In genomic region chr11:2190670-2191471, GRCh38 we compare ENCODE assay signal across 17 cellular contexts. TPM values are rescaled to one million over a fixed set of nuclear protein-coding genes. Genes with fewer than 3 reads are reported as not detected.
DNase-seq lines count a peak whose midpoint lies in the region; ATAC-seq and TF ChIP-seq lines count a peak whose summit lies in the region.
"Had no signal": no experiment of that assay in that cellular context is flagged by ENCODE, and none has a peak within 500 bp of the region (broad histone marks: within the 10 kb centered on the region; RNA-seq: fewer than 3 reads in every experiment).

No MANE protein-coding gene starts in this region.

- H3K9ac ChIP-seq in endocrine pancreas (ENCODE audit: control insufficient read depth, insufficient read depth, low read length) = peak overlapping the region; percentile 52

- CTCF ChIA-PET in activated CD4-positive, alpha-beta T cell treated with anti-CD3 and anti-CD28 coated beads, Interleukin-2, amount 10 ng/mL, durations not matched to agents 7 days and 5 days (lab: Charles Lee) = no interaction called here

- POLR2A ChIA-PET in activated CD4-positive, alpha-beta T cell treated with anti-CD3 and anti-CD28 coated beads, Interleukin-2, amount 10 ng/mL, durations not matched to agents 7 days and 5 days (lab: Charles Lee) = no interaction called here

- no peak for TF ChIP-seq CTCF in right atrium auricular region (IDR thresholded peaks at IDR 0.05)
- no peak for TF ChIP-seq CTCF in upper lobe of right lung (IDR thresholded peaks at IDR 0.05)

- H3K27ac ChIP-seq in right atrium auricular region (no peak overlapping the region), upper lobe of right lung (no peak overlapping the region)
- H3K27ac ChIP-seq: cardiac muscle cell had no signal

- no peaks in the 10 kb centered on the region for H3K9me3 Mint-ChIP-seq in activated CD4-positive, alpha-beta T cell treated with anti-CD3 and anti-CD28 coated beads, Interleukin-2, amount 10 ng/mL, durations not matched to agents 7 days and 5 days

- no peak for DNase-seq in Right ventricle myocardium inferior (ENCODE audit: missing footprints)
- DNase-seq in right atrium auricular region (ENCODE audit: low spot score) = no peak
- DNase-seq in NCI-H524 treated with DMSO at 0.1 percent for 48 hours (lab: John Stamatoyannopoulos, UW) = peak; percentile 65
- no peak for DNase-seq in upper lobe of right lung
- DNase-seq in activated CD4-positive, alpha-beta T cell treated with anti-CD3 and anti-CD28 coated beads, Interleukin-2, amount 10 ng/mL, durations not matched to agents 7 days and 5 days = no peak
- no peak for DNase-seq in SIG-M5 treated with dmso at 0.1 percent for 504 hours (lab: John Stamatoyannopoulos, UW; ENCODE audit: unreplicated experiment)
- DNase-seq: activated CD4-positive, alpha-beta T cell treated with anti-CD3 and anti-CD28 coated beads for 1 hour; activated gamma-delta T cell; erythroblast; NCI-H2107; SHP77 had no signal

- H3K4me1 Mint-ChIP-seq in activated CD4-positive, alpha-beta T cell treated with anti-CD3 and anti-CD28 coated beads, Interleukin-2, amount 10 ng/mL, durations not matched to agents 7 days and 5 days = peaks cover 3% of the 10 kb centered on the region

- peaks cover 2% of the 10 kb centered on the region for H3K27me3 Mint-ChIP-seq in activated CD4-positive, alpha-beta T cell treated with anti-CD3 and anti-CD28 coated beads, Interleukin-2, amount 10 ng/mL, durations not matched to agents 7 days and 5 days

- H3K4me3 ChIP-seq in right atrium auricular region (no peak overlapping the region), endocrine pancreas (ENCODE audit: control insufficient read depth, insufficient read depth, low read length) (no peak overlapping the region), upper lobe of right lung (no peak overlapping the region)
- H3K4me3 ChIP-seq: cardiac muscle cell had no signal

- no peaks in the 10 kb centered on the region for H3K36me3 ChIP-seq in right atrium auricular region
- no peaks in the 10 kb centered on the region for H3K36me3 ChIP-seq in endocrine pancreas (ENCODE audit: control insufficient read depth, insufficient read depth, low read length)
- H3K36me3 ChIP-seq in upper lobe of right lung = no peaks in the 10 kb centered on the region
- H3K36me3 ChIP-seq: cardiac muscle cell had no signal

- H3K4me1 ChIP-seq in right atrium auricular region = no peaks in the 10 kb centered on the region
- H3K4me1 ChIP-seq in endocrine pancreas (ENCODE audit: control insufficient read depth, insufficient read depth, low read length) = no peaks in the 10 kb centered on the region
- H3K4me1 ChIP-seq in upper lobe of right lung = peaks cover 6% of the 10 kb centered on the region

- no peak overlapping the region for H3K4me3 Mint-ChIP-seq in activated CD4-positive, alpha-beta T cell treated with anti-CD3 and anti-CD28 coated beads, Interleukin-2, amount 10 ng/mL, durations not matched to agents 7 days and 5 days

- no peaks in the 10 kb centered on the region for H3K9me3 ChIP-seq in right atrium auricular region
- H3K9me3 ChIP-seq in endocrine pancreas (ENCODE audit: control insufficient read depth, low read length) = no peaks in the 10 kb centered on the region
- no peaks in the 10 kb centered on the region for H3K9me3 ChIP-seq in upper lobe of right lung

- peak; percentile 45 for ATAC-seq in Right ventricle myocardium inferior
- ATAC-seq in upper lobe of right lung = peak; percentile 81
- no peak for ATAC-seq in HG03280 (IDR thresholded peaks at IDR 0.05; ENCODE audit: unreplicated experiment)

- H3K27me3 ChIP-seq in right atrium auricular region = no peaks in the 10 kb centered on the region
- no peaks in the 10 kb centered on the region for H3K27me3 ChIP-seq in endocrine pancreas (ENCODE audit: control insufficient read depth, insufficient read depth, low read length)
- peaks cover 9% of the 10 kb centered on the region for H3K27me3 ChIP-seq in upper lobe of right lung
- H3K27me3 ChIP-seq: cardiac muscle cell had no signal

- no peaks in the 10 kb centered on the region for H3K36me3 Mint-ChIP-seq in activated CD4-positive, alpha-beta T cell treated with anti-CD3 and anti-CD28 coated beads, Interleukin-2, amount 10 ng/mL, durations not matched to agents 7 days and 5 days (ENCODE audit: low read depth)

- no peak overlapping the region for H3K27ac Mint-ChIP-seq in activated CD4-positive, alpha-beta T cell treated with anti-CD3 and anti-CD28 coated beads, Interleukin-2, amount 10 ng/mL, durations not matched to agents 7 days and 5 days

- intact Hi-C loops in Right ventricle myocardium inferior (cut with DNase I) = loop anchor here (10.0 kb wide), 2 partner anchors 344 to 704 kb away; no protein-coding TSS in a partner anchor
- intact Hi-C loops in upper lobe of right lung (cut with DNase I) = no loop called here

RNA-seq across cellular contexts. Expression of gene TH, which starts 19.3 kb away (rescaled TPM):
- total RNA-seq in Right ventricle myocardium inferior (not detected), right atrium auricular region (not detected), upper lobe of right lung (not detected)
- not detected for total RNA-seq in activated CD4-positive, alpha-beta T cell treated with anti-CD3 and anti-CD28 coated beads, Interleukin-2, amount 10 ng/mL, durations not matched to agents 7 days and 5 days
- total RNA-seq: cardiac muscle cell, HT1080, skeletal muscle tissue had no signal

RNA-seq across cellular contexts. Expression of gene INS, which starts 29.9 kb away (rescaled TPM):
- total RNA-seq in Right ventricle myocardium inferior (not detected), right atrium auricular region (not detected), upper lobe of right lung (not detected)
- total RNA-seq in activated CD4-positive, alpha-beta T cell treated with anti-CD3 and anti-CD28 coated beads, Interleukin-2, amount 10 ng/mL, durations not matched to agents 7 days and 5 days = not detected
- total RNA-seq: cardiac muscle cell, HT1080, skeletal muscle tissue, temporal lobe had no signal

RNA-seq across cellular contexts. Expression of gene IGF2, which starts 51.7 kb away (rescaled TPM):
- total RNA-seq in Right ventricle myocardium inferior (80.9 TPM), right atrium auricular region (10 to 100 TPM; 43.2 to 61.9 TPM), upper lobe of right lung (8.8 TPM)
- total RNA-seq in activated CD4-positive, alpha-beta T cell treated with anti-CD3 and anti-CD28 coated beads, Interleukin-2, amount 10 ng/mL, durations not matched to agents 7 days and 5 days = under 1 TPM; 0.07 to 0.08 TPM
